Comparison of ENCODE assay signal across 10 cellular contexts in the genomic region with DNA sequence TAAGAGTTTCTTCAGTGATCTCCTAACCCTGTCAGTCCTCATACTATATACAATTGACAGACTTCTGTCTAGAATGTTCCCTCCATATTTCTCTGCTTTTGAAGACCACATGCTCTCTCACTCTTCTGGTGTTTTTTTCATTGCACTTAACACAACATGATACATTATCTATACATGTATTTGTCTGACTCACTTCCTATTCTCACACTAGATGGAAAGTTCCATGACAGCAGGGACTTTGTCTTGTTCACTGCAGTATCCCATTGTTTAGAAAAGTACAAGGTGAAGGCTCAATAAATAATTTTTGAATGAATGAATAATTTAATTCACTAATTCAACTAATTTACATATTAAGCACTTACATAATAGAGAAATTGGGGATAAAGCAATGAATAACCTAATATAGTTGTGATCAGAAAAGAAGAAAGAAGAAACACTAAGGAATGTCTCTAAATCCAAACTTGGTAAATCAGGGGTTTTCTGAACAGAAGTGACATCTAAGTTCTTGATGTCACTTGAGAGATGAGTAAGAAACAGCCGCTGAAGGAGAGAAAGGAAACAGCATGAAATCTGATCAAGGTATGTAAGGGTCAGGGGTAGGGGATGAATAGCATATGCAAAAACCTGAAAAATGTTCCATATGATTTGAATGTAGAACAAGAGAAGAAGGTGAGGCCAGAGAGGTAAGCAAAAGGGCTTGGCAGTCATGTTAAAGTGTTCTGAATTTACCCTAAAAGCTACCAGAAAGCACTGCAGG. TPM values are rescaled to one million over a fixed set of nuclear protein-coding genes. Genes with fewer than 3 reads are reported as not detected.
A peak's percentile ranks its signal among the peaks of the same experiment; 100 is the strongest.
DNase-seq lines count a peak whose midpoint lies in the region; ATAC-seq and TF ChIP-seq lines count a peak whose summit lies in the region.
"Had no signal": no experiment of that assay in that cellular context is flagged by ENCODE, and none has a peak within 500 bp of the region (broad histone marks: within the 10 kb centered on the region; RNA-seq: fewer than 3 reads in every experiment).

No MANE protein-coding gene starts in this region.

- no peak for TF ChIP-seq CTCF in KMS-11 (conservative IDR thresholded peaks at IDR 0.05; ENCODE audit: low read depth, low read length)
- TF ChIP-seq CTCF in dorsolateral prefrontal cortex (IDR thresholded peaks at IDR 0.05 in 54 of 56, conservative IDR thresholded peaks at IDR 0.05 in 2 of 56; ENCODE audit: low read depth in 1 of 56, partially characterized antibody in 56 of 56): no peak

- H3K4me2 ChIP-seq in KMS-11: peak overlapping the region; percentile 89; the same call in 1 of the 2 replicates

- peaks cover 7% of the 10 kb centered on the region for H3K36me3 Mint-ChIP-seq in activated naive CD4-positive, alpha-beta T cell treated with anti-CD3 and anti-CD28 coated beads for 36 hours (ENCODE audit: low read depth)

- CTCF ChIA-PET in activated naive CD4-positive, alpha-beta T cell treated with anti-CD3 and anti-CD28 coated beads for 36 hours (lab: Charles Lee): interaction anchor here (0.6 to 1.2 kb wide), 2 partner anchors 26 to 103 kb away, joined by 3 to 6 read pairs; no protein-coding TSS in a partner anchor

- H4K20me1 ChIP-seq in KMS-11 (ENCODE audit: insufficient read depth): 0 out of 2 replicates have a peak, but pooled peaks cover 6% of the 10 kb centered on the region

- H3K9me3 Mint-ChIP-seq in activated naive CD4-positive, alpha-beta T cell treated with anti-CD3 and anti-CD28 coated beads for 36 hours: no peaks in the 10 kb centered on the region
- H3K9me3 Mint-ChIP-seq: activated naive CD4-positive, alpha-beta T cell treated with anti-CD3 and anti-CD28 coated beads, Interleukin-2, amount 50 U/mL, for 24 hours had no signal

- H3K79me2 ChIP-seq in KMS-11 (ENCODE audit: insufficient read depth, low read depth): peaks cover 85% of the 10 kb centered on the region

- H3K4me1 Mint-ChIP-seq in activated naive CD4-positive, alpha-beta T cell treated with anti-CD3 and anti-CD28 coated beads for 36 hours (ENCODE audit: low read depth): peaks cover 9% of the 10 kb centered on the region

- H3K27ac ChIP-seq in KMS-11 (peak overlapping the region; percentile 73; the same call in 1 of the 2 replicates), dorsolateral prefrontal cortex (no peak overlapping the region)

- H3K27me3 ChIP-seq in KMS-11 (ENCODE audit: insufficient read depth, low read depth) (no peaks in the 10 kb centered on the region), dorsolateral prefrontal cortex (no peaks in the 10 kb centered on the region)

- no peak overlapping the region for H3K4me3 Mint-ChIP-seq in activated naive CD4-positive, alpha-beta T cell treated with anti-CD3 and anti-CD28 coated beads for 36 hours
- H3K4me3 Mint-ChIP-seq: activated naive CD4-positive, alpha-beta T cell treated with anti-CD3 and anti-CD28 coated beads, Interleukin-2, amount 50 U/mL, for 24 hours had no signal

- no peak overlapping the region for H3K9ac ChIP-seq in KMS-11

- no peak overlapping the region for H2AFZ ChIP-seq in KMS-11 (ENCODE audit: low read depth)

- peaks cover 8% of the 10 kb centered on the region; the same call in 1 of the 2 replicates for H3K36me3 ChIP-seq in KMS-11 (ENCODE audit: insufficient read depth)

- H3K4me3 ChIP-seq in KMS-11 (IDR thresholded peaks at IDR 0.05; ENCODE audit: insufficient read depth, low read depth, low read length) (no peak overlapping the region), dorsolateral prefrontal cortex (no peak overlapping the region)

- peak; percentile 20 for DNase-seq in activated naive CD4-positive, alpha-beta T cell treated with anti-CD3 and anti-CD28 coated beads for 36 hours
- DNase-seq in activated naive CD4-positive, alpha-beta T cell treated with Interleukin-2 at 50 U/mL for 16 hours: no peak
- DNase-seq in pulmonary artery endothelial cell (ENCODE audit: low read depth, low spot score): peak; percentile 49
- DNase-seq in NOMO-1 treated with dmso at 0.1 percent for 144 hours (lab: John Stamatoyannopoulos, UW; ENCODE audit: unreplicated experiment): no peak
- DNase-seq in dorsolateral prefrontal cortex: no peak
- no peak for DNase-seq in NCI-H146 treated with DMSO at 0.1 percent for 48 hours (lab: John Stamatoyannopoulos, UW; ENCODE audit: unreplicated experiment)
- DNase-seq: kidney glomerular epithelial cell had no signal

- no peaks in the 10 kb centered on the region for H3K27me3 Mint-ChIP-seq in activated naive CD4-positive, alpha-beta T cell treated with anti-CD3 and anti-CD28 coated beads for 36 hours (ENCODE audit: low read depth)
- H3K27me3 Mint-ChIP-seq: activated naive CD4-positive, alpha-beta T cell treated with anti-CD3 and anti-CD28 coated beads, Interleukin-2, amount 50 U/mL, for 24 hours had no signal

- intact Hi-C loops in activated naive CD4-positive, alpha-beta T cell treated with anti-CD3 and anti-CD28 coated beads for 36 hours (cut with micrococcal nuclease): loop anchor here (1.0 kb wide), 7 partner anchors 19 to 103 kb away; partner anchors contain the start of gene POLI
- intact Hi-C loops in dorsolateral prefrontal cortex (cut with DNase I): no loop called here

- ATAC-seq in GM21825 (IDR thresholded peaks at IDR 0.05; ENCODE audit: unreplicated experiment): peak; percentile 52

- H3K27ac Mint-ChIP-seq in activated naive CD4-positive, alpha-beta T cell treated with anti-CD3 and anti-CD28 coated beads for 36 hours: no peak overlapping the region
- H3K27ac Mint-ChIP-seq: activated naive CD4-positive, alpha-beta T cell treated with anti-CD3 and anti-CD28 coated beads, Interleukin-2, amount 50 U/mL, for 24 hours had no signal

- peaks cover 92% of the 10 kb centered on the region for H3K4me1 ChIP-seq in KMS-11 (ENCODE audit: low read depth, poor library complexity, severe bottlenecking)

RNA-seq across cellular contexts. Expression of gene MBD2, which starts 42.4 kb away (rescaled TPM):
- total RNA-seq in activated naive CD4-positive, alpha-beta T cell treated with anti-CD3 and anti-CD28 coated beads for 36 hours: 100 to 1,000 TPM; 102 to 103 TPM
- total RNA-seq in pulmonary artery endothelial cell: 46.2 and 58.9 TPM in 2 replicates
- total RNA-seq in dorsolateral prefrontal cortex: 10 to 100 TPM; 22.9 to 55.8 (median 36.4) TPM

Comparison
In these comparisons a context has a peak if more than half of its experiments do, and no peak if none do; other contexts are left out.
1. DNase-seq: peak in activated naive CD4-positive, alpha-beta T cell treated with anti-CD3 and anti-CD28 coated beads for 36 hours (single experiment) and pulmonary artery endothelial cell (single experiment); none in activated naive CD4-positive, alpha-beta T cell treated with Interleukin-2 at 50 U/mL for 16 hours (single experiment), NOMO-1 treated with dmso at 0.1 percent for 144 hours (single experiment), dorsolateral prefrontal cortex (0 of 10) and NCI-H146 treated with DMSO at 0.1 percent for 48 hours (single experiment).